In genomic region chr2:120376101-120376500, GRCh38 we compare ENCODE assay signal across 2 cellular contexts.
A peak's percentile ranks its signal among the peaks of the same experiment; 100 is the strongest.
TF ChIP-seq lines count a peak whose summit lies in the region.

No MANE protein-coding gene starts in this region.

TF ChIP-seq in HepG2, 621 proteins besides CTCF, POLR2A, EP300 and RAD21:
- TF ChIP-seq PATZ1 (CRISPR knock-in tag; IDR thresholded peaks at IDR 0.05): peak; percentile 39; the same call in 1 of the 2 replicates
- no peak for TF ChIP-seq RNF2 (conservative IDR thresholded peaks at IDR 0.05; ENCODE audit: low read depth)
- 0 out of 2 replicates have a peak, but pooled peaks have one; percentile 17 for TF ChIP-seq NRL (CRISPR knock-in tag; IDR thresholded peaks at IDR 0.05; ENCODE audit: borderline replicate concordance)
- no peak for TF ChIP-seq ZNF644 (CRISPR knock-in tag; IDR thresholded peaks at IDR 0.05; ENCODE audit: low read depth)
- TF ChIP-seq STAT6 (CRISPR knock-in tag; IDR thresholded peaks at IDR 0.05; ENCODE audit: borderline replicate concordance): no peak
- TF ChIP-seq REPIN1 (CRISPR knock-in tag; IDR thresholded peaks at IDR 0.05; ENCODE audit: borderline replicate concordance, low read depth): no peak
- TF ChIP-seq CEBPG (CRISPR knock-in tag; IDR thresholded peaks at IDR 0.05): no peak
- TF ChIP-seq ZNF605 (CRISPR knock-in tag; IDR thresholded peaks at IDR 0.05): no peak

TF ChIP-seq in H1, 55 proteins besides CTCF, POLR2A, EP300 and RAD21:
- TF ChIP-seq RNF2 (IDR thresholded peaks at IDR 0.05; ENCODE audit: borderline replicate concordance, low read depth, low read length, missing control alignments, poor library complexity, severe bottlenecking): no peak
- TF ChIP-seq SP4 (IDR thresholded peaks at IDR 0.05; ENCODE audit: low read length): no peak
- no peak for TF ChIP-seq BACH1 (IDR thresholded peaks at IDR 0.05; ENCODE audit: low read length)
- TF ChIP-seq SIX5 (IDR thresholded peaks at IDR 0.05; ENCODE audit: low read depth, low read length): no peak
- no peak for TF ChIP-seq EGR1 (IDR thresholded peaks at IDR 0.05; ENCODE audit: borderline replicate concordance, low read depth, low read length)
- no peak for TF ChIP-seq CBX5 (IDR thresholded peaks at IDR 0.05; ENCODE audit: low read depth, low read length)
- TF ChIP-seq TEAD4 (IDR thresholded peaks at IDR 0.05; ENCODE audit: low read depth, low read length): no peak
- no peak for TF ChIP-seq CHD2 (IDR thresholded peaks at IDR 0.05; ENCODE audit: low read length)
- TF ChIP-seq SP1 (IDR thresholded peaks at IDR 0.05; ENCODE audit: low read depth, low read length): no peak
- TF ChIP-seq RFX5 (IDR thresholded peaks at IDR 0.05; ENCODE audit: borderline replicate concordance, low read depth, low read length): no peak
- TF ChIP-seq CEBPB (IDR thresholded peaks at IDR 0.05; ENCODE audit: low read depth, low read length): no peak
- TF ChIP-seq RBBP5 (IDR thresholded peaks at IDR 0.05; ENCODE audit: borderline replicate concordance, low read depth, low read length): no peak
- no peak for TF ChIP-seq SIRT6 (IDR thresholded peaks at IDR 0.05; ENCODE audit: low read length)
- no peak for TF ChIP-seq ATF2 (IDR thresholded peaks at IDR 0.05; ENCODE audit: low read length)
